ENCODE assay signal across 8 cellular contexts in genomic region chr19:11506101-11506555, GRCh38. TPM values are rescaled to one million over a fixed set of nuclear protein-coding genes. Genes with fewer than 3 reads are reported as not detected.
DNase-seq lines count a peak whose midpoint lies in the region; ATAC-seq and TF ChIP-seq lines count a peak whose summit lies in the region.

No MANE protein-coding gene starts in this region.

- no peaks in the 10 kb centered on the region for H3K27me3 ChIP-seq in GM23338 (ENCODE audit: insufficient read depth)
- H3K27me3 ChIP-seq in MG63 = no peaks in the 10 kb centered on the region
- no peaks in the 10 kb centered on the region for H3K27me3 ChIP-seq in dorsolateral prefrontal cortex
- H3K27me3 ChIP-seq in naive thymus-derived CD4-positive, alpha-beta T cell (ENCODE audit: control insufficient read depth in 2 of 2, insufficient read depth in 2 of 2, low read length in 2 of 2) = no peaks in the 10 kb centered on the region

- H3K9me3 ChIP-seq in MG63 = no peaks in the 10 kb centered on the region
- H3K9me3 ChIP-seq in naive thymus-derived CD4-positive, alpha-beta T cell (ENCODE audit: control insufficient read depth in 2 of 3, low read length in 3 of 3) = no peaks in the 10 kb centered on the region

- 0 out of 2 replicates have a peak, but pooled peaks cover 4% of the 10 kb centered on the region for H4K20me1 ChIP-seq in GM23338 (replicated peaks; ENCODE audit: insufficient read depth)

- H3K4me1 ChIP-seq in GM23338 (ENCODE audit: insufficient read depth) = peaks cover 6% of the 10 kb centered on the region
- H3K4me1 ChIP-seq in naive thymus-derived CD4-positive, alpha-beta T cell (ENCODE audit: control insufficient read depth in 2 of 2, insufficient read depth in 2 of 2, low read length in 2 of 2) = peaks cover 8 to 12% of the 10 kb centered on the region in 2 donors

- H3K4me1 Mint-ChIP-seq in GM23338 = peaks cover 8% of the 10 kb centered on the region; the same call in 2 of the 3 replicates
- peaks cover 10 to 19% (median 15%) of the 10 kb centered on the region in 7 donors for H3K4me1 Mint-ChIP-seq in naive thymus-derived CD4-positive, alpha-beta T cell

- H2AFZ ChIP-seq in GM23338 = peak overlapping the region; percentile 8; the same call in 1 of the 2 replicates

- TF ChIP-seq CTCF in GM23338 (conservative IDR thresholded peaks at IDR 0.05; ENCODE audit: low read depth in 2 of 2) (no peak), dorsolateral prefrontal cortex (IDR thresholded peaks at IDR 0.05 in 54 of 56, conservative IDR thresholded peaks at IDR 0.05 in 2 of 56; ENCODE audit: low read depth in 1 of 56, partially characterized antibody in 56 of 56) (peak in 4 of 56 donors; percentile 0 to 4 (median 0))

- H3K36me3 Mint-ChIP-seq in GM23338 (ENCODE audit: low read depth) = peaks cover 1% of the 10 kb centered on the region; the same call in 2 of the 3 replicates
- peaks cover under 1 to 7% (median 5%) of the 10 kb centered on the region in 5 donors for H3K36me3 Mint-ChIP-seq in naive thymus-derived CD4-positive, alpha-beta T cell

- H3K27me3 Mint-ChIP-seq in GM23338 (ENCODE audit: insufficient read depth, low read depth, poor library complexity) = peaks cover 18% of the 10 kb centered on the region
- peaks cover 0 to 3% (median 0%) of the 10 kb centered on the region in 5 donors for H3K27me3 Mint-ChIP-seq in naive thymus-derived CD4-positive, alpha-beta T cell

- CTCF ChIA-PET in naive thymus-derived CD4-positive, alpha-beta T cell (lab: Charles Lee) = no interaction called here

- no peaks in the 10 kb centered on the region for H3K9me2 ChIP-seq in GM23338 (ENCODE audit: insufficient read depth)

- no peaks in the 10 kb centered on the region for H3K9me3 Mint-ChIP-seq in GM23338
- H3K9me3 Mint-ChIP-seq in naive thymus-derived CD4-positive, alpha-beta T cell = peaks cover 0 to 4% (median 0%) of the 10 kb centered on the region in 11 donors

- POLR2A ChIA-PET in naive thymus-derived CD4-positive, alpha-beta T cell (lab: Charles Lee) = no interaction called here

- 0 out of 2 replicates have a peak, but pooled peaks cover 6% of the 10 kb centered on the region for H3K79me2 ChIP-seq in GM23338 (replicated peaks; ENCODE audit: insufficient read depth)

- H3K4me3 Mint-ChIP-seq in GM23338 = peak overlapping the region; percentile 90
- peak overlapping the region; percentile 88 to 97 (median 90) for H3K4me3 Mint-ChIP-seq in naive thymus-derived CD4-positive, alpha-beta T cell

- no peaks in the 10 kb centered on the region for H3F3A ChIP-seq in GM23338 (replicated peaks; ENCODE audit: low read depth)

- H3K27ac ChIP-seq in GM23338 (ENCODE audit: low read depth) = peak overlapping the region; percentile 20; the same call in 1 of the 2 replicates
- peak overlapping the region; percentile 25 to 98 (median 95) for H3K27ac ChIP-seq in dorsolateral prefrontal cortex
- H3K27ac ChIP-seq in naive thymus-derived CD4-positive, alpha-beta T cell (ENCODE audit: low read depth, low read length) = peak overlapping the region; percentile 98

- DNase-seq in GM23338 (ENCODE audit: low spot score) (no peak), MG63 (no peak), dorsolateral prefrontal cortex (peak in 2 of 10 donors; percentile 21 to 48), SIG-M5 treated with dmso at 0.1 percent for 504 hours (lab: John Stamatoyannopoulos, UW; ENCODE audit: unreplicated experiment) (no peak), SKM-1 treated with dmso at 0.1 percent for 144 hours (lab: John Stamatoyannopoulos, UW; ENCODE audit: unreplicated experiment) (no peak), amniotic stem cell (lab: John Stamatoyannopoulos, UW) (no peak)
- DNase-seq in naive thymus-derived CD4-positive, alpha-beta T cell = no peak

- peak; percentile 37 for ATAC-seq in GM23338
- peak; percentile 5 for ATAC-seq in naive thymus-derived CD4-positive, alpha-beta T cell

- peak overlapping the region; percentile 74 for H3K4me2 ChIP-seq in GM23338

- no peaks in the 10 kb centered on the region for H3K36me3 ChIP-seq in GM23338 (ENCODE audit: insufficient read depth)
- peaks cover 16% of the 10 kb centered on the region for H3K36me3 ChIP-seq in MG63
- peaks cover 0 to 15% (median 0%) of the 10 kb centered on the region in 3 experiments for H3K36me3 ChIP-seq in naive thymus-derived CD4-positive, alpha-beta T cell (ENCODE audit: control insufficient read depth in 2 of 3, insufficient read depth in 3 of 3, low read length in 3 of 3)

- peak overlapping the region; percentile 65; the same call in 1 of the 2 replicates for H3K4me3 ChIP-seq in GM08714 (ENCODE audit: low read length)
- H3K4me3 ChIP-seq in GM23338 = peak overlapping the region; percentile 80
- peak overlapping the region; percentile 65 for H3K4me3 ChIP-seq in MG63
- peak overlapping the region; percentile 61 to 99 (median 89) for H3K4me3 ChIP-seq in dorsolateral prefrontal cortex
- H3K4me3 ChIP-seq in naive thymus-derived CD4-positive, alpha-beta T cell (ENCODE audit: low read length) = peak overlapping the region; percentile 69

- peak overlapping the region; percentile 77; the same call in 1 of the 2 replicates for H3K27ac Mint-ChIP-seq in GM23338
- peak overlapping the region; percentile 88 to 96 (median 94) for H3K27ac Mint-ChIP-seq in naive thymus-derived CD4-positive, alpha-beta T cell

- intact Hi-C loops in dorsolateral prefrontal cortex (cut with DNase I) = loop anchor here (2.0 to 5.0 kb wide), 2 partner anchors 23 to 51 kb away; partner anchors contain the start of genes ECSIT (in 1 of the 2) and ELOF1 (in 1 of the 2)
- intact Hi-C loops in naive thymus-derived CD4-positive, alpha-beta T cell (cut with micrococcal nuclease) = loop anchor here in 1 of 2 donors (5.0 to 10.0 kb wide), 3 partner anchors 854 to 1714 kb away; partner anchors contain the start of genes CALR, FARSA and ILF3

TF ChIP-seq in GM23338, 12 proteins besides CTCF, POLR2A, EP300 and RAD21 (continues in another document):
- TF ChIP-seq NANOG (IDR thresholded peaks at IDR 0.05; ENCODE audit: borderline replicate concordance) = no peak
- TF ChIP-seq ZNF331 (CRISPR knock-in tag; IDR thresholded peaks at IDR 0.05; ENCODE audit: low read depth) = no peak
- TF ChIP-seq STAT1 (IDR thresholded peaks at IDR 0.05; ENCODE audit: unreplicated experiment) = no peak
- no peak for TF ChIP-seq CREB1 (CRISPR knock-in tag; IDR thresholded peaks at IDR 0.05; ENCODE audit: low read depth)

RNA-seq across cellular contexts. Expression of gene ZNF653, which starts 0.5 kb away (rescaled TPM):
- total RNA-seq in GM23338 (2014; rRNA removed; shearing (Covaris generic)) = 4.9 and 5.3 TPM in 2 replicates
- polyA plus RNA-seq in GM23338 (2016; fragmentation: Nextera tagmentation; extraction: Ambion mirVana) = 2.5 and 4.1 TPM in 2 replicates
- 7.4 and 12.8 TPM in 2 replicates for total RNA-seq in MG63 (2014; rRNA removed; shearing (Covaris generic); ENCODE audit: low replicate concordance)
- 10 to 100 TPM; 10.4 to 33.2 (median 19.5) TPM for total RNA-seq in dorsolateral prefrontal cortex
- 10 to 100 TPM; 10.0 to 23.9 (median 22.0) TPM for total RNA-seq in naive thymus-derived CD4-positive, alpha-beta T cell
- polyA plus RNA-seq in naive thymus-derived CD4-positive, alpha-beta T cell = 1 to 10 TPM; 1.7 to 4.6 TPM

RNA-seq across cellular contexts. Expression of gene ECSIT, which starts 22.8 kb away (rescaled TPM):
- total RNA-seq in GM23338 (2014; rRNA removed; shearing (Covaris generic)) = 61.1 and 66.5 TPM in 2 replicates
- polyA plus RNA-seq in GM23338 (2016; fragmentation: Nextera tagmentation; extraction: Ambion mirVana) = 36.6 and 42.7 TPM in 2 replicates
- total RNA-seq in MG63 (2014; rRNA removed; shearing (Covaris generic); ENCODE audit: low replicate concordance) = 139 and 196 TPM in 2 replicates
- 10 to 100 TPM; 46.5 to 84.8 (median 66.3) TPM for total RNA-seq in dorsolateral prefrontal cortex
- 10 to 100 TPM; 25.8 to 50.3 (median 32.5) TPM for total RNA-seq in naive thymus-derived CD4-positive, alpha-beta T cell
- 10 to 100 TPM; 36.0 to 46.2 TPM for polyA plus RNA-seq in naive thymus-derived CD4-positive, alpha-beta T cell

RNA-seq across cellular contexts. Expression of gene ELAVL3, which starts 25.3 kb away (rescaled TPM):
- total RNA-seq in GM23338 (2014; rRNA removed; shearing (Covaris generic)) = 1.2 and 1.7 TPM in 2 replicates
- polyA plus RNA-seq in GM23338 (2016; fragmentation: Nextera tagmentation; extraction: Ambion mirVana) = 0.45 and 0.63 TPM in 2 replicates
- total RNA-seq in MG63 (2014; rRNA removed; shearing (Covaris generic); ENCODE audit: low replicate concordance) = not detected in 2 replicates
- total RNA-seq in dorsolateral prefrontal cortex = 100 to 1,000 TPM; 121 to 226 (median 173) TPM
- total RNA-seq in naive thymus-derived CD4-positive, alpha-beta T cell = under 1 TPM in 1 of 5 experiments, not detected in 4; 0.19 TPM
- not detected for polyA plus RNA-seq in naive thymus-derived CD4-positive, alpha-beta T cell

RNA-seq across cellular contexts. Expression of gene CNN1, which starts 32.5 kb away (rescaled TPM):
- 17.0 and 20.9 TPM in 2 replicates for total RNA-seq in GM23338 (2014; rRNA removed; shearing (Covaris generic))
- 13.3 and 22.7 TPM in 2 replicates for polyA plus RNA-seq in GM23338 (2016; fragmentation: Nextera tagmentation; extraction: Ambion mirVana)
- 0.46 TPM in 1 of 2 replicates, not detected in the other for total RNA-seq in MG63 (2014; rRNA removed; shearing (Covaris generic); ENCODE audit: low replicate concordance)
- total RNA-seq in dorsolateral prefrontal cortex = 10 to 100 TPM in 31 of 120 experiments, 1 to 10 TPM in 89; 1.4 to 77.3 (median 6.5) TPM
- total RNA-seq in naive thymus-derived CD4-positive, alpha-beta T cell = not detected
- not detected for polyA plus RNA-seq in naive thymus-derived CD4-positive, alpha-beta T cell

RNA-seq across cellular contexts. Expression of gene ELOF1, which starts 52.9 kb away (rescaled TPM):
- 50.3 and 73.3 TPM in 2 replicates for total RNA-seq in GM23338 (2014; rRNA removed; shearing (Covaris generic))
- polyA plus RNA-seq in GM23338 (2016; fragmentation: Nextera tagmentation; extraction: Ambion mirVana) = 98.0 and 103 TPM in 2 replicates
- 51.6 and 111 TPM in 2 replicates for total RNA-seq in MG63 (2014; rRNA removed; shearing (Covaris generic); ENCODE audit: low replicate concordance)
- total RNA-seq in dorsolateral prefrontal cortex = 10 to 100 TPM; 36.0 to 62.7 (median 51.2) TPM
- 10 to 100 TPM; 34.0 to 59.8 (median 41.9) TPM for total RNA-seq in naive thymus-derived CD4-positive, alpha-beta T cell
- 10 to 100 TPM; 80.0 to 95.5 TPM for polyA plus RNA-seq in naive thymus-derived CD4-positive, alpha-beta T cell

Comparison
In these comparisons a context has a peak if more than half of its experiments do, and no peak if none do; other contexts are left out.
1. H3K27ac ChIP-seq: peak in every context shown above with its lines; median percentile 98 in naive thymus-derived CD4-positive, alpha-beta T cell; 95 in dorsolateral prefrontal cortex; 20 in GM23338.
2. RNA of gene ELAVL3, which starts 25.3 kb away (total RNA-seq): 121 to 226 TPM in dorsolateral prefrontal cortex; 1.2 to 1.7 TPM in GM23338, 0.19 TPM in naive thymus-derived CD4-positive, alpha-beta T cell and not detected in MG63; every median in the first group is over 10 times any median in the second.
3. Peak in every context shown above with its lines, with median percentiles within 50 percentile points of each other: H3K4me3 ChIP-seq.